ENCODE assay signal across 1 cellular context in the genomic region with DNA sequence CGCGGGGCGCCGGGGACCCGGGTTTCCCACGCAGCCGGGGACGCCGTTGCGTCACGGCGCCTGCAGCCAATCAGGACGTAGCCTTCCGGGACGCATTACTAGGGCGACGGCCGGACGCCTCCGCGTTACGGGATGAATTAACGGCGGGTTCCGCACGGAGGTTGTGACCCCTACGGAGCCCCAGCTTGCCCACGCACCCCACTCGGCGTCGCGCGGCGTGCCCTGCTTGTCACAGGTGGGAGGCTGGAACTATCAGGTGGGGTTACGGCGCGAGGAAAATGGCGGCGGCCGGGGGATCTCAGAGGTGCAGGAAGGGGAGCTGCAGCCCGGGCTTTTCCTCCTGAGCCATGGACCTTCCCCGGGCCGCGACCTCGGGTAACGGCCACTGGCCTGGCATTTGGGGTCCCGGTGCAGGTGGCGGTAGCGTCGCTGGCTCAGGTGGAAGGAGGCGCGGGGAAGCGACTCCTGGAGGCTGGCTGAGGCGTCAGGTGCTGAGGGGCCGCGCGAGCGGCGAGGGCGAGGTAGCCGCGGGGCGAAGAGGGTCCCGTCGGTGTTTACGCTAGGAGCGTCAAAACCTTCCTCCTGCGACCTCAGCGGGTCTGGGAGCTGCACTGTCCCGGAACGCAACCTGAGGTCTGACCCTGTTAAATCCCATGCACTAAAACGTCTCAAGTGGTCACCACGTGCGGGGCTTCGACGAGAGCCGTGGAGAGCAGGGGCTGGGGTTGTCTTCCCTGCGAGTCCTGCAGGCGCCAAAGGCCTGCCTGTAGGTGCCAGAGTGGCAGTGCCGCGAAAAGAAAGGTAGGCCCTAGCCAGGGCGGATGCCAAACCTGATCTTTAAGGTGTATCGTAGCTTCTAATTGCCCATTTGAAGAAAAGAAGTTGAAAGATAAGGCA.
TF ChIP-seq lines count a peak whose summit lies in the region.

A gene (plus strand): TSS at position 98 of the 897 bp plus-strand sequence. CDS start 78,345 bp downstream, outside the sequence.

TF ChIP-seq in HEK293, 187 proteins besides CTCF, POLR2A, EP300 and RAD21 (continued from another document):
- TF ChIP-seq, protein P1, sequence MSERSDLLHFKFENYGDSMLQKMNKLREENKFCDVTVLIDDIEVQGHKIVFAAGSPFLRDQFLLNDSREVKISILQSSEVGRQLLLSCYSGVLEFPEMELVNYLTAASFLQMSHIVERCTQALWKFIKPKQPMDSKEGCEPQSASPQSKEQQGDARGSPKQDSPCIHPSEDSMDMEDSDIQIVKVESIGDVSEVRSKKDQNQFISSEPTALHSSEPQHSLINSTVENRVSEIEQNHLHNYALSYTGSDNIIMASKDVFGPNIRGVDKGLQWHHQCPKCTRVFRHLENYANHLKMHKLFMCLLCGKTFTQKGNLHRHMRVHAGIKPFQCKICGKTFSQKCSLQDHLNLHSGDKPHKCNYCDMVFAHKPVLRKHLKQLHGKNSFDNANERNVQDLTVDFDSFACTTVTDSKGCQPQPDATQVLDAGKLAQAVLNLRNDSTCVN (tag by site-specific recombination; optimal IDR thresholded peaks at IDR 0.05): peak; percentile 55
- TF ChIP-seq, protein P2, sequence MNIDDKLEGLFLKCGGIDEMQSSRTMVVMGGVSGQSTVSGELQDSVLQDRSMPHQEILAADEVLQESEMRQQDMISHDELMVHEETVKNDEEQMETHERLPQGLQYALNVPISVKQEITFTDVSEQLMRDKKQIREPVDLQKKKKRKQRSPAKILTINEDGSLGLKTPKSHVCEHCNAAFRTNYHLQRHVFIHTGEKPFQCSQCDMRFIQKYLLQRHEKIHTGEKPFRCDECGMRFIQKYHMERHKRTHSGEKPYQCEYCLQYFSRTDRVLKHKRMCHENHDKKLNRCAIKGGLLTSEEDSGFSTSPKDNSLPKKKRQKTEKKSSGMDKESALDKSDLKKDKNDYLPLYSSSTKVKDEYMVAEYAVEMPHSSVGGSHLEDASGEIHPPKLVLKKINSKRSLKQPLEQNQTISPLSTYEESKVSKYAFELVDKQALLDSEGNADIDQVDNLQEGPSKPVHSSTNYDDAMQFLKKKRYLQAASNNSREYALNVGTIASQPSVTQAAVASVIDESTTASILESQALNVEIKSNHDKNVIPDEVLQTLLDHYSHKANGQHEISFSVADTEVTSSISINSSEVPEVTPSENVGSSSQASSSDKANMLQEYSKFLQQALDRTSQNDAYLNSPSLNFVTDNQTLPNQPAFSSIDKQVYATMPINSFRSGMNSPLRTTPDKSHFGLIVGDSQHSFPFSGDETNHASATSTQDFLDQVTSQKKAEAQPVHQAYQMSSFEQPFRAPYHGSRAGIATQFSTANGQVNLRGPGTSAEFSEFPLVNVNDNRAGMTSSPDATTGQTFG (tag by site-specific recombination; IDR thresholded peaks at IDR 0.05; ENCODE audit: borderline replicate concordance): no peak
- TF ChIP-seq ZNF248 (tag by site-specific recombination; IDR thresholded peaks at IDR 0.05) (no peak), ZXDB (tag by site-specific recombination; IDR thresholded peaks at IDR 0.05) (peak; percentile 89)
- TF ChIP-seq, protein P3, sequence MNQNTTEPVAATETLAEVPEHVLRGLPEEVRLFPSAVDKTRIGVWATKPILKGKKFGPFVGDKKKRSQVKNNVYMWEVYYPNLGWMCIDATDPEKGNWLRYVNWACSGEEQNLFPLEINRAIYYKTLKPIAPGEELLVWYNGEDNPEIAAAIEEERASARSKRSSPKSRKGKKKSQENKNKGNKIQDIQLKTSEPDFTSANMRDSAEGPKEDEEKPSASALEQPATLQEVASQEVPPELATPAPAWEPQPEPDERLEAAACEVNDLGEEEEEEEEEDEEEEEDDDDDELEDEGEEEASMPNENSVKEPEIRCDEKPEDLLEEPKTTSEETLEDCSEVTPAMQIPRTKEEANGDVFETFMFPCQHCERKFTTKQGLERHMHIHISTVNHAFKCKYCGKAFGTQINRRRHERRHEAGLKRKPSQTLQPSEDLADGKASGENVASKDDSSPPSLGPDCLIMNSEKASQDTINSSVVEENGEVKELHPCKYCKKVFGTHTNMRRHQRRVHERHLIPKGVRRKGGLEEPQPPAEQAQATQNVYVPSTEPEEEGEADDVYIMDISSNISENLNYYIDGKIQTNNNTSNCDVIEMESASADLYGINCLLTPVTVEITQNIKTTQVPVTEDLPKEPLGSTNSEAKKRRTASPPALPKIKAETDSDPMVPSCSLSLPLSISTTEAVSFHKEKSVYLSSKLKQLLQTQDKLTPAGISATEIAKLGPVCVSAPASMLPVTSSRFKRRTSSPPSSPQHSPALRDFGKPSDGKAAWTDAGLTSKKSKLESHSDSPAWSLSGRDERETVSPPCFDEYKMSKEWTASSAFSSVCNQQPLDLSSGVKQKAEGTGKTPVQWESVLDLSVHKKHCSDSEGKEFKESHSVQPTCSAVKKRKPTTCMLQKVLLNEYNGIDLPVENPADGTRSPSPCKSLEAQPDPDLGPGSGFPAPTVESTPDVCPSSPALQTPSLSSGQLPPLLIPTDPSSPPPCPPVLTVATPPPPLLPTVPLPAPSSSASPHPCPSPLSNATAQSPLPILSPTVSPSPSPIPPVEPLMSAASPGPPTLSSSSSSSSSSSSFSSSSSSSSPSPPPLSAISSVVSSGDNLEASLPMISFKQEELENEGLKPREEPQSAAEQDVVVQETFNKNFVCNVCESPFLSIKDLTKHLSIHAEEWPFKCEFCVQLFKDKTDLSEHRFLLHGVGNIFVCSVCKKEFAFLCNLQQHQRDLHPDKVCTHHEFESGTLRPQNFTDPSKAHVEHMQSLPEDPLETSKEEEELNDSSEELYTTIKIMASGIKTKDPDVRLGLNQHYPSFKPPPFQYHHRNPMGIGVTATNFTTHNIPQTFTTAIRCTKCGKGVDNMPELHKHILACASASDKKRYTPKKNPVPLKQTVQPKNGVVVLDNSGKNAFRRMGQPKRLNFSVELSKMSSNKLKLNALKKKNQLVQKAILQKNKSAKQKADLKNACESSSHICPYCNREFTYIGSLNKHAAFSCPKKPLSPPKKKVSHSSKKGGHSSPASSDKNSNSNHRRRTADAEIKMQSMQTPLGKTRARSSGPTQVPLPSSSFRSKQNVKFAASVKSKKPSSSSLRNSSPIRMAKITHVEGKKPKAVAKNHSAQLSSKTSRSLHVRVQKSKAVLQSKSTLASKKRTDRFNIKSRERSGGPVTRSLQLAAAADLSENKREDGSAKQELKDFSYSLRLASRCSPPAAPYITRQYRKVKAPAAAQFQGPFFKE (tag by site-specific recombination; IDR thresholded peaks at IDR 0.05; ENCODE audit: borderline replicate concordance): no peak
